In genomic region chr5:16572289-16573015, GRCh38 we compare ENCODE assay signal across 26 cellular contexts.
"Had no signal": no experiment of that assay in that cellular context is flagged by ENCODE, and none has a peak within 500 bp of the region (broad histone marks: within the 10 kb centered on the region; RNA-seq: fewer than 3 reads in every experiment).

No MANE protein-coding gene starts in this region.

- H3K4me3 ChIP-seq: body of pancreas, breast epithelium, K562, SJCRH30 had no signal

- H3K27ac ChIP-seq: body of pancreas, breast epithelium, SJCRH30 had no signal

- DNase-seq: activated CD4-positive, alpha-beta T cell treated with anti-CD3 and anti-CD28 coated beads, Interleukin-2, amount 10 ng/mL, durations not matched to agents 24 days and 14 days; activated CD4-positive, alpha-beta T cell treated with anti-CD3 and anti-CD28 coated beads, Interleukin-2, amount 50 U/mL, for 4 hours; activated CD8-positive, alpha-beta T cell treated with anti-CD3 and anti-CD28 coated beads for 36 hours; activated effector memory CD4-positive, alpha-beta T cell treated with anti-CD3 and anti-CD28 coated beads, Interleukin-2, amount 50 U/mL, for 16 hours; activated naive CD4-positive, alpha-beta T cell; activated naive CD4-positive, alpha-beta T cell treated with anti-CD3 and anti-CD28 coated beads, Interleukin-2, amount 50 U/mL, for 16 hours; activated naive CD8-positive, alpha-beta T cell treated with anti-CD3 and anti-CD28 coated beads, Interleukin-2, amount 10 ng/mL, durations not matched to agents 7 days and 5 days; activated T-cell treated with anti-CD3 and anti-CD28 coated beads, Interleukin-2, amount 50 U/mL, for 1 hour; activated T-cell treated with anti-CD3 and anti-CD28 coated beads, Interleukin-2, amount 50 U/mL, for 72 hours; amygdala; body of pancreas; NCI-H1105; NCI-H1417 treated with DMSO at 0.1 percent for 48 hours; NCI-H187 treated with DMSO at 0.1 percent for 48 hours; NCI-H2171 treated with DMSO at 0.1 percent for 48 hours; NCI-H226; NCI-H446 treated with DMSO at 0.1 percent for 48 hours; NCI-H524; SHP77; SJCRH30; SK-N-SH had no signal

- H3K4me1 ChIP-seq: SJCRH30 had no signal

- H3K9me3 ChIP-seq: body of pancreas, breast epithelium, SJCRH30, SK-N-SH had no signal

- H3K27me3 ChIP-seq: body of pancreas, breast epithelium, SJCRH30 had no signal

- H3K36me3 ChIP-seq: breast epithelium, SJCRH30 had no signal

- H3K27ac Mint-ChIP-seq: activated CD4-positive, alpha-beta T cell treated with anti-CD3 and anti-CD28 coated beads, Interleukin-2, amount 10 ng/mL, durations not matched to agents 24 days and 14 days; activated CD8-positive, alpha-beta T cell treated with anti-CD3 and anti-CD28 coated beads for 36 hours; activated naive CD8-positive, alpha-beta T cell treated with anti-CD3 and anti-CD28 coated beads, Interleukin-2, amount 10 ng/mL, durations not matched to agents 7 days and 5 days; activated T-cell treated with anti-CD3 and anti-CD28 coated beads, Interleukin-2, amount 50 U/mL, for 72 hours; activated T-helper 17 cell treated with anti-CD3 and anti-CD28 coated beads, Interleukin-2, amount 50 U/mL, for 72 hours; T-helper 1 cell treated with Interleukin-12 subunit alpha and Interleukin-12 subunit beta and Interleukin-4 antibody, amounts not matched to agents 30 μg/mL and 1 μg/mL, for 36 hours had no signal

- ATAC-seq: activated CD8-positive, alpha-beta T cell treated with anti-CD3 and anti-CD28 coated beads for 36 hours; activated T-cell treated with anti-CD3 and anti-CD28 coated beads, Interleukin-2, amount 50 U/mL, for 72 hours; activated T-helper 17 cell treated with anti-CD3 and anti-CD28 coated beads, Interleukin-2, amount 50 U/mL, for 72 hours; body of pancreas; K562; Panc1 had no signal

- H3K4me3 Mint-ChIP-seq: activated CD4-positive, alpha-beta T cell treated with anti-CD3 and anti-CD28 coated beads, Interleukin-2, amount 10 ng/mL, durations not matched to agents 24 days and 14 days; activated CD8-positive, alpha-beta T cell treated with anti-CD3 and anti-CD28 coated beads for 36 hours; activated naive CD8-positive, alpha-beta T cell treated with anti-CD3 and anti-CD28 coated beads, Interleukin-2, amount 10 ng/mL, durations not matched to agents 7 days and 5 days; activated T-cell treated with anti-CD3 and anti-CD28 coated beads, Interleukin-2, amount 50 U/mL, for 72 hours; activated T-helper 17 cell treated with anti-CD3 and anti-CD28 coated beads, Interleukin-2, amount 50 U/mL, for 72 hours; T-helper 1 cell treated with Interleukin-12 subunit alpha and Interleukin-12 subunit beta and Interleukin-4 antibody, amounts not matched to agents 30 μg/mL and 1 μg/mL, for 36 hours had no signal

- H3K27me3 Mint-ChIP-seq: activated CD4-positive, alpha-beta T cell treated with anti-CD3 and anti-CD28 coated beads, Interleukin-2, amount 10 ng/mL, durations not matched to agents 24 days and 14 days; activated CD8-positive, alpha-beta T cell treated with anti-CD3 and anti-CD28 coated beads for 36 hours; activated naive CD8-positive, alpha-beta T cell treated with anti-CD3 and anti-CD28 coated beads, Interleukin-2, amount 10 ng/mL, durations not matched to agents 7 days and 5 days; activated T-helper 17 cell treated with anti-CD3 and anti-CD28 coated beads, Interleukin-2, amount 50 U/mL, for 72 hours had no signal
